Comparison of ENCODE assay signal across 2 cellular contexts in genomic region chr15:67641453-67641852, GRCh38.
TF ChIP-seq lines count a peak whose summit lies in the region.

No MANE protein-coding gene starts in this region.

TF ChIP-seq in A549, 52 proteins besides CTCF, POLR2A, EP300 and RAD21 (continued from another document):
- TF ChIP-seq NFE2L2 (conservative IDR thresholded peaks at IDR 0.05; ENCODE audit: low read length) (no peak), FOSL2 (IDR thresholded peaks at IDR 0.05) (no peak), FOSL2 (CRISPR knock-in tag; IDR thresholded peaks at IDR 0.05) (no peak), RARB (CRISPR knock-in tag; IDR thresholded peaks at IDR 0.05) (no peak), CEBPB (IDR thresholded peaks at IDR 0.05) (no peak), MYC (IDR thresholded peaks at IDR 0.05; ENCODE audit: borderline replicate concordance, low read length) (no peak), HMGXB4 (CRISPR knock-in tag; IDR thresholded peaks at IDR 0.05; ENCODE audit: borderline replicate concordance) (no peak), PHF8 (IDR thresholded peaks at IDR 0.05; ENCODE audit: borderline replicate concordance, low read depth) (no peak), KDM5A (IDR thresholded peaks at IDR 0.05) (no peak)
- TF ChIP-seq, protein P1, sequence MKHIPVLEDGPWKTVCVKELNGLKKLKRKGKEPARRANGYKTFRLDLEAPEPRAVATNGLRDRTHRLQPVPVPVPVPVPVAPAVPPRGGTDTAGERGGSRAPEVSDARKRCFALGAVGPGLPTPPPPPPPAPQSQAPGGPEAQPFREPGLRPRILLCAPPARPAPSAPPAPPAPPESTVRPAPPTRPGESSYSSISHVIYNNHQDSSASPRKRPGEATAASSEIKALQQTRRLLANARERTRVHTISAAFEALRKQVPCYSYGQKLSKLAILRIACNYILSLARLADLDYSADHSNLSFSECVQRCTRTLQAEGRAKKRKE (CRISPR knock-in tag; IDR thresholded peaks at IDR 0.05; ENCODE audit: low read depth) = no peak

TF ChIP-seq in GM23338, 12 proteins besides CTCF, POLR2A, EP300 and RAD21 (continued from another document):
- TF ChIP-seq JUNB (IDR thresholded peaks at IDR 0.05; ENCODE audit: unreplicated experiment) (no peak), EZH2phosphoT487 (IDR thresholded peaks at IDR 0.05; ENCODE audit: unreplicated experiment) (no peak), CREB1 (CRISPR knock-in tag; IDR thresholded peaks at IDR 0.05; ENCODE audit: low read depth) (no peak), ZNF114 (CRISPR knock-in tag; IDR thresholded peaks at IDR 0.05) (no peak)
- TF ChIP-seq, protein P2, sequence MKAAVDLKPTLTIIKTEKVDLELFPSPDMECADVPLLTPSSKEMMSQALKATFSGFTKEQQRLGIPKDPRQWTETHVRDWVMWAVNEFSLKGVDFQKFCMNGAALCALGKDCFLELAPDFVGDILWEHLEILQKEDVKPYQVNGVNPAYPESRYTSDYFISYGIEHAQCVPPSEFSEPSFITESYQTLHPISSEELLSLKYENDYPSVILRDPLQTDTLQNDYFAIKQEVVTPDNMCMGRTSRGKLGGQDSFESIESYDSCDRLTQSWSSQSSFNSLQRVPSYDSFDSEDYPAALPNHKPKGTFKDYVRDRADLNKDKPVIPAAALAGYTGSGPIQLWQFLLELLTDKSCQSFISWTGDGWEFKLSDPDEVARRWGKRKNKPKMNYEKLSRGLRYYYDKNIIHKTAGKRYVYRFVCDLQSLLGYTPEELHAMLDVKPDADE (IDR thresholded peaks at IDR 0.05) = no peak
- TF ChIP-seq, protein P3, sequence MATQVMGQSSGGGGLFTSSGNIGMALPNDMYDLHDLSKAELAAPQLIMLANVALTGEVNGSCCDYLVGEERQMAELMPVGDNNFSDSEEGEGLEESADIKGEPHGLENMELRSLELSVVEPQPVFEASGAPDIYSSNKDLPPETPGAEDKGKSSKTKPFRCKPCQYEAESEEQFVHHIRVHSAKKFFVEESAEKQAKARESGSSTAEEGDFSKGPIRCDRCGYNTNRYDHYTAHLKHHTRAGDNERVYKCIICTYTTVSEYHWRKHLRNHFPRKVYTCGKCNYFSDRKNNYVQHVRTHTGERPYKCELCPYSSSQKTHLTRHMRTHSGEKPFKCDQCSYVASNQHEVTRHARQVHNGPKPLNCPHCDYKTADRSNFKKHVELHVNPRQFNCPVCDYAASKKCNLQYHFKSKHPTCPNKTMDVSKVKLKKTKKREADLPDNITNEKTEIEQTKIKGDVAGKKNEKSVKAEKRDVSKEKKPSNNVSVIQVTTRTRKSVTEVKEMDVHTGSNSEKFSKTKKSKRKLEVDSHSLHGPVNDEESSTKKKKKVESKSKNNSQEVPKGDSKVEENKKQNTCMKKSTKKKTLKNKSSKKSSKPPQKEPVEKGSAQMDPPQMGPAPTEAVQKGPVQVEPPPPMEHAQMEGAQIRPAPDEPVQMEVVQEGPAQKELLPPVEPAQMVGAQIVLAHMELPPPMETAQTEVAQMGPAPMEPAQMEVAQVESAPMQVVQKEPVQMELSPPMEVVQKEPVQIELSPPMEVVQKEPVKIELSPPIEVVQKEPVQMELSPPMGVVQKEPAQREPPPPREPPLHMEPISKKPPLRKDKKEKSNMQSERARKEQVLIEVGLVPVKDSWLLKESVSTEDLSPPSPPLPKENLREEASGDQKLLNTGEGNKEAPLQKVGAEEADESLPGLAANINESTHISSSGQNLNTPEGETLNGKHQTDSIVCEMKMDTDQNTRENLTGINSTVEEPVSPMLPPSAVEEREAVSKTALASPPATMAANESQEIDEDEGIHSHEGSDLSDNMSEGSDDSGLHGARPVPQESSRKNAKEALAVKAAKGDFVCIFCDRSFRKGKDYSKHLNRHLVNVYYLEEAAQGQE (IDR thresholded peaks at IDR 0.05; ENCODE audit: unreplicated experiment) = no peak
- TF ChIP-seq, protein P4, sequence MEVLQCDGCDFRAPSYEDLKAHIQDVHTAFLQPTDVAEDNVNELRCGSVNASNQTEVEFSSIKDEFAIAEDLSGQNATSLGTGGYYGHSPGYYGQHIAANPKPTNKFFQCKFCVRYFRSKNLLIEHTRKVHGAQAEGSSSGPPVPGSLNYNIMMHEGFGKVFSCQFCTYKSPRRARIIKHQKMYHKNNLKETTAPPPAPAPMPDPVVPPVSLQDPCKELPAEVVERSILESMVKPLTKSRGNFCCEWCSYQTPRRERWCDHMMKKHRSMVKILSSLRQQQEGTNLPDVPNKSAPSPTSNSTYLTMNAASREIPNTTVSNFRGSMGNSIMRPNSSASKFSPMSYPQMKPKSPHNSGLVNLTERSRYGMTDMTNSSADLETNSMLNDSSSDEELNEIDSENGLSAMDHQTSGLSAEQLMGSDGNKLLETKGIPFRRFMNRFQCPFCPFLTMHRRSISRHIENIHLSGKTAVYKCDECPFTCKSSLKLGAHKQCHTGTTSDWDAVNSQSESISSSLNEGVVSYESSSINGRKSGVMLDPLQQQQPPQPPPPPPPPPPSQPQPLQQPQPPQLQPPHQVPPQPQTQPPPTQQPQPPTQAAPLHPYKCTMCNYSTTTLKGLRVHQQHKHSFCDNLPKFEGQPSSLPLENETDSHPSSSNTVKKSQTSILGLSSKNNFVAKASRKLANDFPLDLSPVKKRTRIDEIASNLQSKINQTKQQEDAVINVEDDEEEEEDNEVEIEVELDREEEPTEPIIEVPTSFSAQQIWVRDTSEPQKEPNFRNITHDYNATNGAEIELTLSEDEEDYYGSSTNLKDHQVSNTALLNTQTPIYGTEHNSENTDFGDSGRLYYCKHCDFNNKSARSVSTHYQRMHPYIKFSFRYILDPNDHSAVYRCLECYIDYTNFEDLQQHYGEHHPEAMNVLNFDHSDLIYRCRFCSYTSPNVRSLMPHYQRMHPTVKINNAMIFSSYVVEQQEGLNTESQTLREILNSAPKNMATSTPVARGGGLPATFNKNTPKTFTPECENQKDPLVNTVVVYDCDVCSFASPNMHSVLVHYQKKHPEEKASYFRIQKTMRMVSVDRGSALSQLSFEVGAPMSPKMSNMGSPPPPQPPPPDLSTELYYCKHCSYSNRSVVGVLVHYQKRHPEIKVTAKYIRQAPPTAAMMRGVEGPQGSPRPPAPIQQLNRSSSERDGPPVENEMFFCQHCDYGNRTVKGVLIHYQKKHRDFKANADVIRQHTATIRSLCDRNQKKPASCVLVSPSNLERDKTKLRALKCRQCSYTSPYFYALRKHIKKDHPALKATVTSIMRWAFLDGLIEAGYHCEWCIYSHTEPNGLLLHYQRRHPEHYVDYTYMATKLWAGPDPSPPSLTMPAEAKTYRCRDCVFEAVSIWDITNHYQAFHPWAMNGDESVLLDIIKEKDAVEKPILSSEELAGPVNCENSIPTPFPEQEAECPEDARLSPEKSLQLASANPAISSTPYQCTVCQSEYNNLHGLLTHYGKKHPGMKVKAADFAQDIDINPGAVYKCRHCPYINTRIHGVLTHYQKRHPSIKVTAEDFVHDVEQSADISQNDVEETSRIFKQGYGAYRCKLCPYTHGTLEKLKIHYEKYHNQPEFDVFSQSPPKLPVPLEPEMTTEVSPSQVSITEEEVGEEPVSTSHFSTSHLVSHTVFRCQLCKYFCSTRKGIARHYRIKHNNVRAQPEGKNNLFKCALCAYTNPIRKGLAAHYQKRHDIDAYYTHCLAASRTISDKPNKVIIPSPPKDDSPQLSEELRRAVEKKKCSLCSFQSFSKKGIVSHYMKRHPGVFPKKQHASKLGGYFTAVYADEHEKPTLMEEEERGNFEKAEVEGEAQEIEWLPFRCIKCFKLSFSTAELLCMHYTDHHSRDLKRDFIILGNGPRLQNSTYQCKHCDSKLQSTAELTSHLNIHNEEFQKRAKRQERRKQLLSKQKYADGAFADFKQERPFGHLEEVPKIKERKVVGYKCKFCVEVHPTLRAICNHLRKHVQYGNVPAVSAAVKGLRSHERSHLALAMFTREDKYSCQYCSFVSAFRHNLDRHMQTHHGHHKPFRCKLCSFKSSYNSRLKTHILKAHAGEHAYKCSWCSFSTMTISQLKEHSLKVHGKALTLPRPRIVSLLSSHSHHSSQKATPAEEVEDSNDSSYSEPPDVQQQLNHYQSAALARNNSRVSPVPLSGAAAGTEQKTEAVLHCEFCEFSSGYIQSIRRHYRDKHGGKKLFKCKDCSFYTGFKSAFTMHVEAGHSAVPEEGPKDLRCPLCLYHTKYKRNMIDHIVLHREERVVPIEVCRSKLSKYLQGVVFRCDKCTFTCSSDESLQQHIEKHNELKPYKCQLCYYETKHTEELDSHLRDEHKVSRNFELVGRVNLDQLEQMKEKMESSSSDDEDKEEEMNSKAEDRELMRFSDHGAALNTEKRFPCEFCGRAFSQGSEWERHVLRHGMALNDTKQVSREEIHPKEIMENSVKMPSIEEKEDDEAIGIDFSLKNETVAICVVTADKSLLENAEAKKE (CRISPR knock-in tag; IDR thresholded peaks at IDR 0.05) = no peak
